9 cellular contexts compared by ENCODE assay signal in genomic region chr16:14354561-14355351, GRCh38.
DNase-seq lines count a peak whose midpoint lies in the region; ATAC-seq lines count a peak whose summit lies in the region.
"Had no signal": no experiment of that assay in that cellular context is flagged by ENCODE, and none has a peak within 500 bp of the region (broad histone marks: within the 10 kb centered on the region; RNA-seq: fewer than 3 reads in every experiment).

No MANE protein-coding gene starts in this region.

- intact Hi-C loops in aorta (cut with DNase I) = no loop called here

- H3K27me3 ChIP-seq in BLaER1 = no peaks in the 10 kb centered on the region
- no peaks in the 10 kb centered on the region for H3K27me3 ChIP-seq in aorta (ENCODE audit: control insufficient read depth in 1 of 2, insufficient read depth in 2 of 2, low read length in 1 of 2)
- H3K27me3 ChIP-seq: upper lobe of left lung had no signal

- peak overlapping the region; percentile 90 for H3K4me2 ChIP-seq in BLaER1

- no peaks in the 10 kb centered on the region for H4K20me1 ChIP-seq in BLaER1

- no peaks in the 10 kb centered on the region for H3K36me3 ChIP-seq in BLaER1
- H3K36me3 ChIP-seq in aorta (ENCODE audit: control insufficient read depth in 1 of 2, insufficient read depth in 2 of 2, low read length in 1 of 2) = no peaks in the 10 kb centered on the region
- H3K36me3 ChIP-seq: upper lobe of left lung had no signal

- ATAC-seq in HG03159 (IDR thresholded peaks at IDR 0.05; ENCODE audit: unreplicated experiment) = peak; percentile 87
- ATAC-seq in aorta (ENCODE audit: low FRiP score) = no peak

- peak overlapping the region; percentile 29; the same call in 1 of the 2 replicates for H3K9ac ChIP-seq in BLaER1

- peak overlapping the region; percentile 35; the same call in 1 of the 2 replicates for H3K27ac ChIP-seq in BLaER1
- no peak overlapping the region for H3K27ac ChIP-seq in aorta (ENCODE audit: low read depth in 1 of 2, low read length in 2 of 2)
- H3K27ac ChIP-seq: upper lobe of left lung had no signal

- DNase-seq in GM19240 (ENCODE audit: insufficient read length, low spot score) (peak; percentile 52), medulla oblongata (ENCODE audit: extremely low spot score) (peak; percentile 69), dedifferentiated amniotic fluid mesenchymal stem cell (ENCODE audit: extremely low spot score) (no peak), A172 (ENCODE audit: low spot score) (no peak), aorta (no peak)
- DNase-seq in activated CD4-positive, alpha-beta T cell treated with anti-CD3 and anti-CD28 coated beads, Interleukin-2, amount 50 U/mL, for 48 hours = peak; percentile 24 to 49
- DNase-seq: upper lobe of left lung had no signal

- 63 to 69% methylated on average over 10 of the region's 10 CpGs for WGBS in aorta, 2 donors

- H3K9me3 ChIP-seq in BLaER1 = no peaks in the 10 kb centered on the region
- H3K9me3 ChIP-seq in aorta (ENCODE audit: control insufficient read depth, low read length) = no peaks in the 10 kb centered on the region
- H3K9me3 ChIP-seq: upper lobe of left lung had no signal

- H3K4me3 ChIP-seq in BLaER1 (peak overlapping the region; percentile 44; the same call in 1 of the 2 replicates), aorta (ENCODE audit: low read length in 2 of 2) (no peak overlapping the region)
- H3K4me3 ChIP-seq: upper lobe of left lung had no signal

- H3K4me1 ChIP-seq in BLaER1 = peaks cover 50% of the 10 kb centered on the region
- no peaks in the 10 kb centered on the region for H3K4me1 ChIP-seq in aorta (ENCODE audit: control insufficient read depth in 1 of 2, insufficient read depth in 2 of 2, low read length in 2 of 2)
- H3K4me1 ChIP-seq: upper lobe of left lung had no signal

Comparison
In these comparisons a context has a peak if more than half of its experiments do, and no peak if none do; other contexts are left out.
1. DNase-seq: peak in GM19240 (single experiment), activated CD4-positive, alpha-beta T cell treated with anti-CD3 and anti-CD28 coated beads, Interleukin-2, amount 50 U/mL, for 48 hours (2 of 2) and medulla oblongata (single experiment); none in dedifferentiated amniotic fluid mesenchymal stem cell (single experiment), A172 (single experiment) and aorta (0 of 2).